Comparison of ENCODE assay signal across 8 cellular contexts in the genomic region with DNA sequence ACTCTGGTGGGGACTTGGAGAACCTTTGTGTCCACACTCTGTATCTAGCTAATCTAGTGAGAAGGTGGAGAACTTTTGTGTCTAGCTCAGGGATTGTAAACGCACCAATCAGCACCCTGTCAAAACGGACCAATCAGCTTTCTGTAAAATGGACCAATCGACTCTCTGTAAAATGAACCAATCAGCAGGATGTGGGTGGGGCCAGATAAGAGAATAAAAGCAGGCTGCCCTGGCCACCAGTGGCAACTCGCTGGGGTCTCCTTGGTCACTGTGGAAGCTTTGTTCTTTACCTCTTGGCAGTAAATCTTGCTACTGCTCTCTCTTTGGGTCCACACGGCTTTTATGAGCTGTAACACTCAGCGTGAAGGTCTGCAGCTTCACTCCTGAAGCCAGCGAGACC. TPM values are rescaled to one million over a fixed set of nuclear protein-coding genes. Genes with fewer than 3 reads are reported as not detected.
"Had no signal": no experiment of that assay in that cellular context is flagged by ENCODE, and none has a peak within 500 bp of the region (broad histone marks: within the 10 kb centered on the region; RNA-seq: fewer than 3 reads in every experiment).

No MANE protein-coding gene starts in this region.

RNA-seq across cellular contexts. Expression of gene TNFSF11, which starts 13.6 kb away (rescaled TPM):
- total RNA-seq: subcutaneous adipose tissue, temporal lobe, thyroid gland, tibial nerve, upper lobe of left lung, upper lobe of right lung, ureter, vagina had no signal
